1 cellular context compared by ENCODE assay signal in the genomic region with DNA sequence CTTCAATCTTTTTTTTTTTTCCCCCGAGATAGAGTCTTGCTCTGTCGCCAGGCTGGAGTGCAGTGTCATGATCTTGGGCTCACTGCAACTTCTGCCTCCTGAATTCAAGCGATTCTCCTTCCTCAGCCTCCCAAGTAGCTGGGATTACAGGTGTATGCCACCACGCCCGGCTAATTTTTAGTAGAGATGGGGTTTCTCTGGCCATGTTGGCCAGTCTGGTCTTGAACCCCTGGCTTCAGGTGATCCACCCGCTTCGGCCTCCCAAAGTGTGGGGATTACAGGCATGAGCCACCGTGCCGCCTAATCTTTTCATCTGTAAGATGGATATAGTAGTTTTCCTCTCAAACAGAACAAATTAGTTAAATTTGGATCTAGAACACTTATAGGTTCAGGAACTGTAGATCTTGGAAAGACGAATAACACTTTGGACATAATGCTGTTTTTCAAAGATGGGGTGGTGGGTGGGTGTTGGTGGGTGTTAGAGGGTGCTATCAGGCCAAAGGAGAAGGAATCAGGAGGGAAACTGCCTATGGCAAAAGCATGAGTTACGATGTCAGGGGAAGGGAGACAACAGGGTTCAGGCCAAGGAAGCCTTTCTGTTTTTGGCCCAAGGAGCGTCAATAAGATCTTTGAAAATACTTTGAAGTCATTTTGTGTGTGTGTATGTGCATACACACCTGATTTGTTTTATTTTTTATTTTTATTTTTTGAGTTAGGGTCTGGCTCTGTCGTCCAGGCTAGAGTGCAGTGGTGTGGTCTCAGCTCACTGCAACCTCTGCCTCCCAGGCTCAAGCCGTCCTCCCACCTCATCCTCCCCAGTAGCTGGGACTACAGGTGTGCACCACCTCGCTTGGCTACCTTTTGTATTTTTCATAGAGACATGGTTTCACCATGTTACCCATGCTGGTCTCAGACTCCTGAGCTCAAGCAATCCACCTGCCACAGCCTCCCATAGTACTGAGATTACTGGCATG.
TF ChIP-seq lines count a peak whose summit lies in the region.

No MANE protein-coding gene starts in this region.

TF ChIP-seq in HCT116, 20 proteins besides CTCF, POLR2A, EP300 and RAD21:
- TF ChIP-seq ZFX (IDR thresholded peaks at IDR 0.05) (no peak), SIN3A (IDR thresholded peaks at IDR 0.05; ENCODE audit: low read depth) (no peak), POLR2AphosphoS5 (IDR thresholded peaks at IDR 0.05; ENCODE audit: low read depth, low read length) (peak; percentile 55; the same call in 1 of the 2 replicates), TCF7L2 (IDR thresholded peaks at IDR 0.05; ENCODE audit: borderline replicate concordance, extremely low read depth, insufficient read depth, insufficient read length) (no peak)
